8 cellular contexts compared by ENCODE assay signal in the genomic region with DNA sequence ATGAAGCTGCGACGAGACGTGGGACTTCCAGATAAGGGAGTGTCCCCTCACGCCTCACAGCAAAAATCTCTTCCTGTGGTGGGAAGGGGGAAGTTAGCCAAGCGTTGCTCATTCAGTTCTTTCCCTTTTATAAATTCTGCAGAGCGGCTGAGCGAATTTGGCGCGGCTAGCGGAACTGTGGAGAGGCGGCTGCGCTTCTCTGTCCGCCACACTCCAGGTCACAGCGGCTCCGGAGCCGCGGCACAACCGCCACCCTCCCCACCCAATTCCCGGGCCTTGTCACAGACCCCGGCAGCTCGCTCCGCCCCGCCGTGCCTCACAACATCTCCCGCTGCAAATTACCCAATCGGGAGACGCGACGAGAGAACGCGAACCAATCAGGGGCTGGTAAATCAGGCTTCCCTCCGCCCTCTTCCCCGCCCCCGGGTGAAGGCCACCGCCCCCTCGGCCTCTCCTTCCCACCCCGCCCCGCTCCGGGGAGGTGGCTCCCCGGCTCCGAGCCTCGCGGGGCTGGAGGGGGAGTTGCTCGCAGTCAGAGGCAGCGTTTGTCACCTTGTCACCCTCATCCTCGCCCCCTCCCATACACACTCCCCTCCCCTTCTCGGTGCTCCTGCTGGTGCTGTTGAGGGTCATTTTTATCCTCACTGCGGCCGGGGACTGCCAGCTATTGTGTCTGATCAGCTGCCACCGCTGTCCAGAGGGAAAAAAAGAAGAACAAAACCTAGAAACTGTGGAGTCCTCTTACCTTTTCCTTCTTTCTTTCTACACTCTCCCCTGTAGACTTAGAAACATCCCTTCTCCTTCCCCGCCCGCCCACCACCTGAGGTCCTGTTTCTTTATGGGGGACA. TPM values are rescaled to one million over a fixed set of nuclear protein-coding genes. Genes with fewer than 3 reads are reported as not detected.
DNase-seq lines count a peak whose midpoint lies in the region; ATAC-seq and TF ChIP-seq lines count a peak whose summit lies in the region.

No MANE protein-coding gene starts in this region.

- H3K27ac ChIP-seq in HUES48 (ENCODE audit: low read depth, low read length) (peak overlapping the region; percentile 68), endodermal cell (ENCODE audit: low read depth, low read length) (peak overlapping the region; percentile 94)

- TF ChIP-seq CTCF in Calu3 (IDR thresholded peaks at IDR 0.05; ENCODE audit: unreplicated experiment) = no peak
- TF ChIP-seq CTCF in endodermal cell (conservative IDR thresholded peaks at IDR 0.05) = no peak

- BruUV-seq in Calu3 (replicated peaks; lab: Mats Ljungman, UMichigan) = no TSS peak

- H3K4me3 ChIP-seq in HUES48 (ENCODE audit: low read depth, low read length) = peak overlapping the region; percentile 71
- peak overlapping the region; percentile 82 for H3K4me3 ChIP-seq in NT2/D1 (ENCODE audit: insufficient read length, low read depth)
- H3K4me3 ChIP-seq in endodermal cell (ENCODE audit: low read length) = peak overlapping the region; percentile 83

- peaks cover 6% of the 10 kb centered on the region for H3K4me1 Mint-ChIP-seq in Calu3 (ENCODE audit: low read depth, unreplicated experiment)
- peaks cover 28% of the 10 kb centered on the region for H3K4me1 Mint-ChIP-seq in endodermal cell

- H3K9me3 ChIP-seq in HUES48 (ENCODE audit: control insufficient read depth, insufficient read depth, low read length) (no peaks in the 10 kb centered on the region), NT2/D1 (ENCODE audit: insufficient read depth, low read length) (no peaks in the 10 kb centered on the region), endodermal cell (ENCODE audit: control insufficient read depth, low read length) (no peaks in the 10 kb centered on the region)

- ATAC-seq in GM21423 (IDR thresholded peaks at IDR 0.05; ENCODE audit: unreplicated experiment) = peak; percentile 84

- H3K27ac Mint-ChIP-seq in Calu3 (ENCODE audit: unreplicated experiment) (peak overlapping the region; percentile 88), endodermal cell (peak overlapping the region; percentile 92)

- H3K9me3 Mint-ChIP-seq in Calu3 (ENCODE audit: low read depth, unreplicated experiment) (no peaks in the 10 kb centered on the region), endodermal cell (no peaks in the 10 kb centered on the region)

- H3K36me3 Mint-ChIP-seq in Calu3 (ENCODE audit: insufficient read depth, unreplicated experiment) = peaks cover 48% of the 10 kb centered on the region
- no peaks in the 10 kb centered on the region for H3K36me3 Mint-ChIP-seq in endodermal cell (ENCODE audit: low read depth)

- WGBS in endodermal cell (ENCODE audit: insufficient coverage in 1 of 2, insufficient read length in 1 of 2), 2 experiments = 0 to 1% methylated on average over 9 to 51 of the region's 52 CpGs

- peak; percentile 98 for DNase-seq in Calu3
- DNase-seq in NT2/D1 (ENCODE audit: low read depth, low spot score) = peak; percentile 95
- DNase-seq in activated CD8-positive, alpha-beta memory T cell treated with anti-CD3 and anti-CD28 coated beads, Interleukin-2, amount 50 U/mL, for 24 hours (ENCODE audit: extremely low read depth) = peak; percentile 88
- peak; percentile 99 for DNase-seq in endodermal cell
- peak; percentile 98 for DNase-seq in mesenteric fat pad (ENCODE audit: low spot score)
- DNase-seq in stimulated activated CD8-positive, alpha-beta memory T cell treated with anti-CD3 and anti-CD28 coated beads, Interleukin-15, amount 100 ng/mL, for 1 hour (ENCODE audit: low read depth) = peak; percentile 97

- H3K36me3 ChIP-seq in HUES48 (ENCODE audit: control insufficient read depth, insufficient read depth, low read length) (no peaks in the 10 kb centered on the region), NT2/D1 (ENCODE audit: insufficient read depth, insufficient read length, low read length) (peaks cover 7% of the 10 kb centered on the region), endodermal cell (ENCODE audit: control insufficient read depth, insufficient read depth, low read length) (no peaks in the 10 kb centered on the region)

- H3K9ac ChIP-seq in HUES48 (ENCODE audit: low read depth, low read length) (no peak overlapping the region), NT2/D1 (ENCODE audit: insufficient read length, low read depth) (peak overlapping the region; percentile 97), endodermal cell (ENCODE audit: extremely low read depth, low read length, poor library complexity, severe bottlenecking) (peak overlapping the region; percentile 51)

- intact Hi-C loops in Calu3 (cut with micrococcal nuclease; ENCODE audit: unreplicated experiment) = loop anchor here (2.0 to 10.0 kb wide), 5 partner anchors 38 to 268 kb away; a partner anchor contains a TSS

- no peak overlapping the region for H3K4me3 Mint-ChIP-seq in Calu3 (ENCODE audit: low read depth, unreplicated experiment)
- peak overlapping the region; percentile 80 for H3K4me3 Mint-ChIP-seq in endodermal cell

- H3K27me3 ChIP-seq in HUES48 (ENCODE audit: control insufficient read depth, insufficient read depth, low read length) (peaks cover 28% of the 10 kb centered on the region), NT2/D1 (ENCODE audit: insufficient read depth, insufficient read length) (no peaks in the 10 kb centered on the region), endodermal cell (ENCODE audit: control insufficient read depth, insufficient read depth, low read length, poor library complexity, severe bottlenecking) (no peaks in the 10 kb centered on the region)

- CTCF ChIA-PET in Calu3 (lab: Charles Lee) = no interaction called here

- H3K4me1 ChIP-seq in HUES48 (ENCODE audit: control insufficient read depth, insufficient read depth, low read length) = peaks cover 28% of the 10 kb centered on the region
- peaks cover 6% of the 10 kb centered on the region for H3K4me1 ChIP-seq in NT2/D1 (ENCODE audit: insufficient read depth, insufficient read length)
- H3K4me1 ChIP-seq in endodermal cell (ENCODE audit: control insufficient read depth, insufficient read depth, low read length) = peaks cover 11% of the 10 kb centered on the region

- H3K27me3 Mint-ChIP-seq in Calu3 (ENCODE audit: unreplicated experiment) (no peaks in the 10 kb centered on the region), endodermal cell (ENCODE audit: insufficient read depth) (peaks cover 2% of the 10 kb centered on the region)

RNA-seq across cellular contexts. Expression of a gene that starts 0.9 kb away (rescaled TPM):
- total RNA-seq in Calu3 (2022) = 67.0 and 67.5 TPM in 2 replicates
- 10 to 100 TPM; 51.6 to 69.7 TPM for total RNA-seq in endodermal cell
- polyA plus RNA-seq in endodermal cell (2013, experiment 1 of 2) = 88.3 TPM
- 94.2 TPM for polyA plus RNA-seq in endodermal cell (2013, experiment 2 of 2)
- 131 TPM for total RNA-seq in mesenteric fat pad

Comparison
In these comparisons a context has a peak if more than half of its experiments do, and no peak if none do; other contexts are left out.
1. Peak in every context shown above with its lines: DNase-seq, ATAC-seq, H3K4me3 ChIP-seq and H3K27ac ChIP-seq.